ENCODE assay signal across 1 cellular context in genomic region chr1:232950197-232950918, GRCh38.
A peak's percentile ranks its signal among the peaks of the same experiment; 100 is the strongest.
TF ChIP-seq lines count a peak whose summit lies in the region.

Gene NTPCR, plus strand, starts transcription at chr1:232950611. Its CDS starts 100 bp downstream, at chr1:232950711.

TF ChIP-seq in K562, 482 proteins besides CTCF, POLR2A, EP300 and RAD21 (continued from another document and continues in another):
- no peak for TF ChIP-seq MBD1 (CRISPR knock-in tag; IDR thresholded peaks at IDR 0.05)
- no peak for TF ChIP-seq EZH2 (IDR thresholded peaks at IDR 0.05; ENCODE audit: borderline replicate concordance, low read depth, low read length)
- no peak for TF ChIP-seq ZNF699 (CRISPR knock-in tag; IDR thresholded peaks at IDR 0.05; ENCODE audit: insufficient replicate concordance)
- peak; percentile 88 for TF ChIP-seq POLR2G (IDR thresholded peaks at IDR 0.05; ENCODE audit: low read depth, low read length)
- no peak for TF ChIP-seq HDAC8 (tag; IDR thresholded peaks at IDR 0.05)
- TF ChIP-seq RERE (CRISPR knock-in tag; IDR thresholded peaks at IDR 0.05; ENCODE audit: borderline replicate concordance), result no peak
- no peak for TF ChIP-seq ZNF77 (CRISPR knock-in tag; IDR thresholded peaks at IDR 0.05)
- TF ChIP-seq ZFP1 (CRISPR knock-in tag; IDR thresholded peaks at IDR 0.05), result no peak
- TF ChIP-seq GTF3C2 (IDR thresholded peaks at IDR 0.05; ENCODE audit: borderline replicate concordance, extremely low read depth, insufficient read length), result no peak
- 0 out of 2 replicates have a peak, but pooled peaks have one; percentile 62 for TF ChIP-seq ZNF449 (CRISPR knock-in tag; IDR thresholded peaks at IDR 0.05)
- TF ChIP-seq ID3 (CRISPR knock-in tag; IDR thresholded peaks at IDR 0.05), result no peak
- no peak for TF ChIP-seq ID3 (tag; IDR thresholded peaks at IDR 0.05)
- no peak for TF ChIP-seq ZKSCAN8 (CRISPR knock-in tag; IDR thresholded peaks at IDR 0.05)
- TF ChIP-seq BCL6 (CRISPR knock-in tag; IDR thresholded peaks at IDR 0.05), result no peak
- TF ChIP-seq ERF (CRISPR knock-in tag; IDR thresholded peaks at IDR 0.05), result peak; percentile 77
- no peak for TF ChIP-seq IRF1 (CRISPR knock-in tag; IDR thresholded peaks at IDR 0.05; ENCODE audit: borderline replicate concordance)
- no peak for TF ChIP-seq ZNF146 (CRISPR knock-in tag; IDR thresholded peaks at IDR 0.05; ENCODE audit: unreplicated experiment)
- TF ChIP-seq FOXP4 (CRISPR knock-in tag; IDR thresholded peaks at IDR 0.05; ENCODE audit: borderline replicate concordance), result no peak
- no peak for TF ChIP-seq HDGF (IDR thresholded peaks at IDR 0.05)
- TF ChIP-seq USF1 (CRISPR knock-in tag; IDR thresholded peaks at IDR 0.05), result no peak
- no peak for TF ChIP-seq PTTG1 (tag; IDR thresholded peaks at IDR 0.05; ENCODE audit: low read depth)
- no peak for TF ChIP-seq SRSF3 (IDR thresholded peaks at IDR 0.05; ENCODE audit: insufficient read depth, low read length)
- no peak for TF ChIP-seq XRCC5 (IDR thresholded peaks at IDR 0.05; ENCODE audit: low read depth, low read length)
- no peak for TF ChIP-seq NFATC3 (IDR thresholded peaks at IDR 0.05)
- TF ChIP-seq ZNF217 (CRISPR knock-in tag; IDR thresholded peaks at IDR 0.05), result no peak
- TF ChIP-seq MCM7 (IDR thresholded peaks at IDR 0.05), result no peak
- 0 out of 2 replicates have a peak, but pooled peaks have one; percentile 53 for TF ChIP-seq CLOCK (CRISPR knock-in tag; IDR thresholded peaks at IDR 0.05; ENCODE audit: borderline replicate concordance)
- no peak for TF ChIP-seq FIP1L1 (IDR thresholded peaks at IDR 0.05; ENCODE audit: low read depth, low read length, poor library complexity, severe bottlenecking)
- TF ChIP-seq DEAF1 (CRISPR knock-in tag; IDR thresholded peaks at IDR 0.05), result no peak
- TF ChIP-seq TAF15 (IDR thresholded peaks at IDR 0.05; ENCODE audit: low read depth, low read length), result no peak
- TF ChIP-seq NR2C1 (IDR thresholded peaks at IDR 0.05), result peak; percentile 96
- TF ChIP-seq NR2C1 (tag; IDR thresholded peaks at IDR 0.05), result peak; percentile 96
- no peak for TF ChIP-seq DDX20 (tag; IDR thresholded peaks at IDR 0.05; ENCODE audit: low read depth)
- TF ChIP-seq EGR1 (conservative IDR thresholded peaks at IDR 0.05), result no peak
- TF ChIP-seq ZNF133 (CRISPR knock-in tag; IDR thresholded peaks at IDR 0.05), result 0 out of 2 replicates have a peak, but pooled peaks have one; percentile 38
- TF ChIP-seq ZNF639 (CRISPR knock-in tag; conservative IDR thresholded peaks at IDR 0.05 in 1 of 2, IDR thresholded peaks at IDR 0.05 in 1 of 2), result no peak; a peak in 1 of 4 replicates
